1 cellular context compared by ENCODE assay signal in the genomic region with DNA sequence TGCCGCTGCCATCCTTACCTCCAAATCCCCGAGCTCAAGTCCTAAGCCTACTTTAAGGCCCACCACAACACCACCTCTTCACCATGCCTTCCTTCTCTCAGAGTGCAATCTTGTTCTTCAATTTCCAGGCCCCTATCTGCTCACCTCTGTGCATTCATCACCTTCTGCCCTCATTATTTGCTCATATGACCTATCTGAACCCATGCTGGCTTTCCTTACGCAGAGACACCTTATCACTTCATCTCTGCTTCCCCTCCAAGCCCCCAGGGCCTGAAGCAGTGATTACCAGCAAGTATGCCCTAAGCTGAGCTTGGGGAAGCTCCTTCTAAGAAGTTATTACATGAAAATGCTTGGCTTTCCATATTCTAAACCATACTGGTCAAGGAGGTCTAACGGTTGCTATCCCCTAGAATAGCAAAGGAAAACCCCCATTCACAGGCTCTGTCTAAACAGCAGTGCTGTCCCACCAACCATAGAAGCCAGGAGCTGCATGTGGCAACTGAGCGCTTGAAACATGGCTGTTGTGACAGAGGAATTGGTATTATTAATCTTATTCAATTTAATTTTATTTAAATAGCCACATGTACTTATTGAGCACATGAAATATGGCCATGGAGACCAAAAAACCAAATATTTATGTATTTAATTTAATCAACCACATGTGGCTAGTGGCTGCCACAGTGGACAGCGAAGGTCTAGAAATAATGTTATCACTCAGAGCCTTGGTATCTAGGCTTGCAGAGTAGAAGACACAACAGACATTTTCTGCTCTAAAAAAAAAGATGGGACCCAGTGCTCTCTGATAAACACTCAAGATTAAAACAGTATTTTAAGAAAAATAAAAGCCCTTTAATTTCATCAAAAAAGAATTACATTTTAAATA.
TF ChIP-seq lines count a peak whose summit lies in the region.

No MANE protein-coding gene starts in this region.

TF ChIP-seq in GM12878, 131 proteins besides CTCF, POLR2A, EP300 and RAD21:
- TF ChIP-seq HCFC1 (IDR thresholded peaks at IDR 0.05; ENCODE audit: low read length) (no peak), ZBTB40 (IDR thresholded peaks at IDR 0.05; ENCODE audit: borderline replicate concordance) (no peak), RUNX3 (IDR thresholded peaks at IDR 0.05; ENCODE audit: low read length) (peak; percentile 40), JUNB (IDR thresholded peaks at IDR 0.05) (no peak), ZZZ3 (IDR thresholded peaks at IDR 0.05; ENCODE audit: control insufficient read depth, insufficient read length, low read depth) (no peak), POLR2AphosphoS5 (IDR thresholded peaks at IDR 0.05; ENCODE audit: low read length) (0 out of 2 replicates have a peak, but pooled peaks have one; percentile 45), CHD1 (IDR thresholded peaks at IDR 0.05; ENCODE audit: low read depth, low read length) (no peak), BCLAF1 (IDR thresholded peaks at IDR 0.05) (no peak)
- TF ChIP-seq, protein P1, sequence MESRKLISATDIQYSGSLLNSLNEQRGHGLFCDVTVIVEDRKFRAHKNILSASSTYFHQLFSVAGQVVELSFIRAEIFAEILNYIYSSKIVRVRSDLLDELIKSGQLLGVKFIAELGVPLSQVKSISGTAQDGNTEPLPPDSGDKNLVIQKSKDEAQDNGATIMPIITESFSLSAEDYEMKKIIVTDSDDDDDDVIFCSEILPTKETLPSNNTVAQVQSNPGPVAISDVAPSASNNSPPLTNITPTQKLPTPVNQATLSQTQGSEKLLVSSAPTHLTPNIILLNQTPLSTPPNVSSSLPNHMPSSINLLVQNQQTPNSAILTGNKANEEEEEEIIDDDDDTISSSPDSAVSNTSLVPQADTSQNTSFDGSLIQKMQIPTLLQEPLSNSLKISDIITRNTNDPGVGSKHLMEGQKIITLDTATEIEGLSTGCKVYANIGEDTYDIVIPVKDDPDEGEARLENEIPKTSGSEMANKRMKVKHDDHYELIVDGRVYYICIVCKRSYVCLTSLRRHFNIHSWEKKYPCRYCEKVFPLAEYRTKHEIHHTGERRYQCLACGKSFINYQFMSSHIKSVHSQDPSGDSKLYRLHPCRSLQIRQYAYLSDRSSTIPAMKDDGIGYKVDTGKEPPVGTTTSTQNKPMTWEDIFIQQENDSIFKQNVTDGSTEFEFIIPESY (IDR thresholded peaks at IDR 0.05) = no peak
